ENCODE assay signal across 22 cellular contexts in genomic region chr1:114703242-114703641, GRCh38. TPM values are rescaled to one million over a fixed set of nuclear protein-coding genes. Genes with fewer than 3 reads are reported as not detected.
DNase-seq lines count a peak whose midpoint lies in the region; ATAC-seq and TF ChIP-seq lines count a peak whose summit lies in the region.
"Had no signal": no experiment of that assay in that cellular context is flagged by ENCODE, and none has a peak within 500 bp of the region (broad histone marks: within the 10 kb centered on the region; RNA-seq: fewer than 3 reads in every experiment).

No MANE protein-coding gene starts in this region.

- no peaks in the 10 kb centered on the region for H4K20me1 ChIP-seq in mammary epithelial cell (ENCODE audit: insufficient read depth, low read length)

- no peak overlapping the region for H3K9ac ChIP-seq in mammary epithelial cell (ENCODE audit: insufficient read depth, low read length)
- peak overlapping the region in 1 of 3 donors; percentile 70 for H3K9ac ChIP-seq in skeletal muscle tissue (ENCODE audit: low read depth in 1 of 3, low read length in 3 of 3)
- H3K9ac ChIP-seq: GM23248 had no signal

- BruUV-seq in mammary epithelial cell (replicated peaks; lab: Mats Ljungman, UMichigan): no TSS peak
- no TSS peak for BruUV-seq in MCF 10A (replicated peaks; lab: Mats Ljungman, UMichigan)
- BruUV-seq in Caco-2 (replicated peaks; lab: Mats Ljungman, UMichigan): no TSS peak

- CTCF ChIA-PET in mammary epithelial cell (lab: Charles Lee; ENCODE audit: low non-redundant PET) (no interaction called here), MCF 10A (lab: Yijun Ruan, JAX) (interaction anchor here (1.0 kb wide), 1 partner anchor 31 kb away, joined by 3 read pairs; no protein-coding TSS in a partner anchor), Caco-2 (lab: Charles Lee) (no interaction called here)

- no peaks in the 10 kb centered on the region for H3K79me2 ChIP-seq in mammary epithelial cell (ENCODE audit: insufficient read depth, low read length)

- H3K4me1 ChIP-seq in mammary epithelial cell (ENCODE audit: insufficient read depth, low read length): peaks cover 13% of the 10 kb centered on the region
- H3K4me1 ChIP-seq in skeletal muscle tissue (ENCODE audit: control insufficient read depth in 3 of 3, insufficient read depth in 3 of 3, low read length in 3 of 3): peaks cover 16 to 22% (median 20%) of the 10 kb centered on the region in 3 donors
- H3K4me1 ChIP-seq in Caco-2: no peaks in the 10 kb centered on the region

- no peak overlapping the region for H2AFZ ChIP-seq in mammary epithelial cell (ENCODE audit: low read depth, low read length)
- H2AFZ ChIP-seq: GM23248 had no signal

- in situ Hi-C loops in mammary epithelial cell (cut with MboI; ENCODE audit: low sequenced_read_pairs in 2 of 2): no loop called here

- H3K27ac Mint-ChIP-seq in MCF 10A (ENCODE audit: low read depth, unreplicated experiment): no peak overlapping the region
- no peak overlapping the region for H3K27ac Mint-ChIP-seq in Caco-2 (ENCODE audit: unreplicated experiment)
- H3K27ac Mint-ChIP-seq: activated T-helper 2 cell treated with anti-CD3 and anti-CD28 coated beads, Interferon-gamma antibody, Interleukin-2, Interleukin-4, amounts not matched to agents 10 μg/mL and 5 μg/mL and 100 μg/mL, durations not matched to agents 14 hours and 24 hours and 36 hours; CD4-positive, CD25-positive, alpha-beta regulatory T cell had no signal

- H3K36me3 ChIP-seq in mammary epithelial cell (ENCODE audit: insufficient read depth, low read length): peaks cover 13% of the 10 kb centered on the region
- peaks cover 12 to 21% (median 15%) of the 10 kb centered on the region in 3 donors for H3K36me3 ChIP-seq in skeletal muscle tissue (ENCODE audit: control insufficient read depth in 3 of 3, insufficient read depth in 3 of 3, low read length in 3 of 3)
- no peaks in the 10 kb centered on the region for H3K36me3 ChIP-seq in Caco-2 (ENCODE audit: control insufficient read depth, insufficient read depth, low read length)

- DNase-seq in mammary epithelial cell: no peak
- DNase-seq in MCF 10A (ENCODE audit: unreplicated experiment): no peak
- peak; percentile 14 for DNase-seq in LHCN-M2 (ENCODE audit: low read depth)
- DNase-seq in Caco-2: no peak
- DNase-seq: activated CD4-positive, CD25-positive, alpha-beta regulatory T cell; activated CD8-positive, alpha-beta memory T cell treated with anti-CD3 and anti-CD28 coated beads for 24 hours; CD4-positive, CD25-positive, alpha-beta regulatory T cell; DMS53; GM23248; hippocampal formation; kidney glomerular epithelial cell; NCI-H1436 treated with DMSO at 0.1 percent for 48 hours; NCI-H345; SHP77 had no signal

- H3K4me1 Mint-ChIP-seq in MCF 10A (ENCODE audit: insufficient read depth, unreplicated experiment) (no peaks in the 10 kb centered on the region), Caco-2 (ENCODE audit: low read depth, unreplicated experiment) (no peaks in the 10 kb centered on the region)

- WGBS in mammary epithelial cell (ENCODE audit: low coverage, missing lambda C conversion rate): 100% methylated on average over 1 of the region's 1 CpG

- H3K27me3 ChIP-seq in mammary epithelial cell (ENCODE audit: insufficient read depth, low read length) (no peaks in the 10 kb centered on the region), skeletal muscle tissue (ENCODE audit: control insufficient read depth in 3 of 3, insufficient read depth in 3 of 3, low read length in 3 of 3) (no peaks in the 10 kb centered on the region), Caco-2 (replicated peaks; ENCODE audit: control insufficient read depth, insufficient read depth, low read length) (no peaks in the 10 kb centered on the region)

- ATAC-seq in GM21717 (IDR thresholded peaks at IDR 0.05; ENCODE audit: unreplicated experiment): no peak

- H3K27ac ChIP-seq in mammary epithelial cell (ENCODE audit: insufficient read depth, low read depth, low read length): no peak overlapping the region
- H3K27ac ChIP-seq in skeletal muscle tissue (ENCODE audit: low read depth, low read length): peak overlapping the region; percentile 85
- H3K27ac ChIP-seq: GM23248 had no signal

- H3K27me3 Mint-ChIP-seq in MCF 10A (ENCODE audit: insufficient read depth, unreplicated experiment) (no peaks in the 10 kb centered on the region), Caco-2 (ENCODE audit: insufficient read depth, unreplicated experiment) (no peaks in the 10 kb centered on the region)
- H3K27me3 Mint-ChIP-seq: CD4-positive, CD25-positive, alpha-beta regulatory T cell had no signal

- TF ChIP-seq CTCF in mammary epithelial cell (conservative IDR thresholded peaks at IDR 0.05 in 1 of 2, IDR thresholded peaks at IDR 0.05 in 1 of 2; ENCODE audit: extremely low read depth in 1 of 2, insufficient read depth in 1 of 2, low read depth in 1 of 2, low read length in 2 of 2) (no peak), MCF 10A (IDR thresholded peaks at IDR 0.05; ENCODE audit: unreplicated experiment) (no peak), Caco-2 (IDR thresholded peaks at IDR 0.05; ENCODE audit: insufficient read depth in 1 of 2, low read depth in 1 of 2, low read length in 1 of 2, severe bottlenecking in 1 of 2, unreplicated experiment in 1 of 2) (no peak)

- intact Hi-C loops in mammary epithelial cell (cut with micrococcal nuclease) (no loop called here), MCF 10A (cut with micrococcal nuclease) (no loop called here), Caco-2 (cut with micrococcal nuclease; ENCODE audit: unreplicated experiment) (no loop called here)

- no peak overlapping the region for H3K4me3 ChIP-seq in mammary epithelial cell (replicated peaks in 1 of 3; ENCODE audit: insufficient read depth in 1 of 3, low read depth in 2 of 3, low read length in 3 of 3)
- H3K4me3 ChIP-seq in skeletal muscle tissue (ENCODE audit: low read length in 3 of 3): no peak overlapping the region
- no peak overlapping the region for H3K4me3 ChIP-seq in Caco-2 (ENCODE audit: low read depth, low read length)
- H3K4me3 ChIP-seq: GM23248 had no signal

- POLR2A ChIA-PET in MCF 10A (lab: Yijun Ruan, JAX): interaction anchor here (1.6 to 2.4 kb wide), 3 partner anchors 13 to 54 kb away, joined by 3 to 11 read pairs (median 9); partner anchors contain the start of genes CSDE1, DENND2C and NRAS
- POLR2A ChIA-PET in Caco-2 (lab: Charles Lee): no interaction called here

- dilution Hi-C loops in mammary epithelial cell (cut with HindIII; ENCODE audit: low sequenced_read_pairs): no loop called here

- H3K4me3 Mint-ChIP-seq in MCF 10A (ENCODE audit: unreplicated experiment) (no peak overlapping the region), Caco-2 (ENCODE audit: unreplicated experiment) (no peak overlapping the region)
- H3K4me3 Mint-ChIP-seq: CD4-positive, CD25-positive, alpha-beta regulatory T cell had no signal

- H3K9me3 ChIP-seq in mammary epithelial cell (replicated peaks; ENCODE audit: insufficient read depth, low read length) (no peaks in the 10 kb centered on the region), skeletal muscle tissue (ENCODE audit: control insufficient read depth in 3 of 3, low read length in 3 of 3) (no peaks in the 10 kb centered on the region), Caco-2 (no peaks in the 10 kb centered on the region)

- peak overlapping the region; percentile 11 for H3K4me2 ChIP-seq in mammary epithelial cell (ENCODE audit: insufficient read depth, low read depth, low read length)

- H3K9me3 Mint-ChIP-seq in MCF 10A (ENCODE audit: unreplicated experiment) (no peaks in the 10 kb centered on the region), Caco-2 (ENCODE audit: unreplicated experiment) (no peaks in the 10 kb centered on the region)
- H3K9me3 Mint-ChIP-seq: activated T-helper 2 cell treated with anti-CD3 and anti-CD28 coated beads, Interferon-gamma antibody, Interleukin-2, Interleukin-4, amounts not matched to agents 10 μg/mL and 5 μg/mL and 100 μg/mL, durations not matched to agents 14 hours and 24 hours and 36 hours; CD4-positive, CD25-positive, alpha-beta regulatory T cell had no signal

- peaks cover 31% of the 10 kb centered on the region for H3K36me3 Mint-ChIP-seq in MCF 10A (ENCODE audit: insufficient read depth, unreplicated experiment)
- peaks cover 16% of the 10 kb centered on the region for H3K36me3 Mint-ChIP-seq in Caco-2 (ENCODE audit: insufficient read depth, unreplicated experiment)

RNA-seq across cellular contexts. Expression of gene AMPD1, which starts 7.9 kb away (rescaled TPM):
- total RNA-seq in mammary epithelial cell (not detected), MCF 10A (2022) (not detected in 2 replicates), LHCN-M2 (2014; rRNA removed) (0.11 TPM in 1 of 2 replicates, not detected in the other), skeletal muscle tissue (40.7 TPM), Caco-2 (2022) (not detected in 2 replicates)
- polyA plus RNA-seq in mammary epithelial cell: not detected
- not detected for polyA minus RNA-seq in mammary epithelial cell
- not detected for polyA plus RNA-seq in LHCN-M2 (2012)
- total RNA-seq: A172; activated T-helper 2 cell treated with anti-CD3 and anti-CD28 coated beads, Interferon-gamma antibody, Interleukin-2, Interleukin-4, amounts not matched to agents 10 μg/mL and 5 μg/mL and 100 μg/mL, durations not matched to agents 14 hours and 24 hours and 36 hours; fibroblast of lung; GM23248; renal cortical epithelial cell; T-helper 2 cell treated with Interferon-gamma antibody and Interleukin-4, amounts not matched to agents 100 ng/mL and 5 ng/mL, for 36 hours had no signal
- polyA plus RNA-seq: CD4-positive, CD25-positive, alpha-beta regulatory T cell; fibroblast of lung; GM23248; urinary bladder had no signal

RNA-seq across cellular contexts. Expression of gene NRAS, which starts 13.3 kb away (rescaled TPM):
- total RNA-seq in mammary epithelial cell: 10 to 100 TPM; 44.9 to 67.3 TPM
- 29.2 TPM for polyA plus RNA-seq in mammary epithelial cell
- polyA minus RNA-seq in mammary epithelial cell: 46.8 TPM
- total RNA-seq in MCF 10A (2022): 38.9 and 41.4 TPM in 2 replicates
- total RNA-seq in LHCN-M2 (2014; rRNA removed): 68.9 and 72.8 TPM in 2 replicates
- polyA plus RNA-seq in LHCN-M2 (2012): 21.7 TPM
- total RNA-seq in skeletal muscle tissue: 31.8 TPM
- 38.2 and 39.9 TPM in 2 replicates for total RNA-seq in Caco-2 (2022)

RNA-seq across cellular contexts. Expression of gene DENND2C, which starts 33.4 kb away (rescaled TPM):
- total RNA-seq in mammary epithelial cell: 10 to 100 TPM; 14.2 to 18.0 TPM
- polyA plus RNA-seq in mammary epithelial cell: 3.2 TPM
- polyA minus RNA-seq in mammary epithelial cell: 6.9 TPM
- 5.8 and 6.0 TPM in 2 replicates for total RNA-seq in MCF 10A (2022)
- 4.1 and 4.6 TPM in 2 replicates for total RNA-seq in LHCN-M2 (2014; rRNA removed)
- polyA plus RNA-seq in LHCN-M2 (2012): 1.1 TPM
- total RNA-seq in skeletal muscle tissue: 7.8 TPM
- 1.1 TPM in 2 replicates for total RNA-seq in Caco-2 (2022)

RNA-seq across cellular contexts. Expression of gene CSDE1, which starts 54.5 kb away (rescaled TPM):
- total RNA-seq in mammary epithelial cell: 100 to 1,000 TPM; 493 to 641 TPM
- 225 TPM for polyA plus RNA-seq in mammary epithelial cell
- polyA minus RNA-seq in mammary epithelial cell: 329 TPM
- 535 and 580 TPM in 2 replicates for total RNA-seq in MCF 10A (2022)
- total RNA-seq in LHCN-M2 (2014; rRNA removed): 627 and 733 TPM in 2 replicates
- 215 TPM for polyA plus RNA-seq in LHCN-M2 (2012)
- total RNA-seq in skeletal muscle tissue: 657 TPM
- total RNA-seq in Caco-2 (2022): 380 and 403 TPM in 2 replicates

Comparison
In these comparisons a context has a peak if more than half of its experiments do, and no peak if none do; other contexts are left out.
1. RNA of gene AMPD1, which starts 7.9 kb away (total RNA-seq): 40.7 TPM in skeletal muscle tissue (single experiment); 0.11 TPM in LHCN-M2, not detected in mammary epithelial cell, not detected in MCF 10A and not detected in Caco-2; every median in the first group is over 10 times any median in the second.